ENCODE assay signal across 7 cellular contexts in the genomic region with DNA sequence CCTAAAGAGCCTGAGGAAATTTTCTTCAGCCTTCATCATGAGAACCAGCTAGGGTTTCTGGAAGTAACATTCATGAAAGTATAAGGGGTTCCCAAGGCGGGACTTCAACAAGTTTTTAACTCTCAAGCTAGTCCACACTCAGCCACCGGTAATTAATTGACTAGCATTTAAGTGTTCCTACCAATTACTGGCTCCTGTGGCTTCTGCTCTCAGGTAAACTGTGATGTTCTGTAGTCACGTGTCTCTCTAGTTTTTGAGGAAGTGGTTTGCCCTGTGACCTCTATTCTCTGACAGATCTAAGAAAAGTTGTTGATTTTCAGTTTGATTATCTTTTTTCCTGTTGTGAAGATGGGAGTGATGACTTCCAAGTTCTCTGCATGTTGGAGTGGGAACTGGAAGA. TPM values are rescaled to one million over a fixed set of nuclear protein-coding genes. Genes with fewer than 3 reads are reported as not detected.
A peak's percentile ranks its signal among the peaks of the same experiment; 100 is the strongest.
DNase-seq lines count a peak whose midpoint lies in the region; ATAC-seq lines count a peak whose summit lies in the region.
"Not testable (repeated sequence)": the region's sequence is repeated elsewhere in the genome, so short reads cannot be mapped to it uniquely, and the experiment has no call there.

No MANE protein-coding gene starts in this region.

- H3K4me3 Mint-ChIP-seq in T-helper 17 cell, result peak overlapping the region; percentile 5
- not testable (repeated sequence) for H3K4me3 Mint-ChIP-seq in central memory CD8-positive, alpha-beta T cell

- ATAC-seq in GM18519 (IDR thresholded peaks at IDR 0.05; ENCODE audit: low FRiP score, unreplicated experiment) (peak; percentile 60), GM19395 (IDR thresholded peaks at IDR 0.05; ENCODE audit: unreplicated experiment) (peak; percentile 83), GM21576 (IDR thresholded peaks at IDR 0.05; ENCODE audit: unreplicated experiment) (peak; percentile 59), HG02981 (IDR thresholded peaks at IDR 0.05; ENCODE audit: unreplicated experiment) (peak; percentile 75), HG03432 (IDR thresholded peaks at IDR 0.05; ENCODE audit: unreplicated experiment) (peak; percentile 61)
- not testable (repeated sequence) for ATAC-seq in T-helper 17 cell
- peak; percentile 79 for ATAC-seq in central memory CD8-positive, alpha-beta T cell (replicated peaks; ENCODE audit: extremely low read depth, poor library complexity, severe bottlenecking)

- H3K9me3 ChIP-seq in T-helper 17 cell (ENCODE audit: control insufficient read depth, low read length, poor library complexity, severe bottlenecking), result not testable (repeated sequence)

- not testable (repeated sequence) for DNase-seq in T-helper 17 cell; central memory CD8-positive, alpha-beta T cell (ENCODE audit: low spot score in 2 of 2)

- H3K27ac Mint-ChIP-seq in T-helper 17 cell, result not testable (repeated sequence)
- peak overlapping the region; percentile 51 for H3K27ac Mint-ChIP-seq in central memory CD8-positive, alpha-beta T cell (ENCODE audit: low read depth)

- H3K36me3 Mint-ChIP-seq in T-helper 17 cell (ENCODE audit: low read depth); central memory CD8-positive, alpha-beta T cell (ENCODE audit: insufficient read depth): not testable (repeated sequence)

- H3K4me1 Mint-ChIP-seq in T-helper 17 cell; central memory CD8-positive, alpha-beta T cell: not testable (repeated sequence)

- not testable (repeated sequence) for H3K9me3 Mint-ChIP-seq in central memory CD8-positive, alpha-beta T cell

- H3K27me3 Mint-ChIP-seq in T-helper 17 cell; central memory CD8-positive, alpha-beta T cell: not testable (repeated sequence)

RNA-seq across cellular contexts. Expression of a gene that starts 42.7 kb away (rescaled TPM):
- 10 to 100 TPM; 21.8 to 27.8 TPM for total RNA-seq in T-helper 17 cell

RNA-seq across cellular contexts. Expression of a gene that starts 47.5 kb away (rescaled TPM):
- total RNA-seq in T-helper 17 cell, result 10 to 100 TPM; 39.6 to 42.0 TPM
